Comparison of ENCODE assay signal across 17 cellular contexts in the genomic region with DNA sequence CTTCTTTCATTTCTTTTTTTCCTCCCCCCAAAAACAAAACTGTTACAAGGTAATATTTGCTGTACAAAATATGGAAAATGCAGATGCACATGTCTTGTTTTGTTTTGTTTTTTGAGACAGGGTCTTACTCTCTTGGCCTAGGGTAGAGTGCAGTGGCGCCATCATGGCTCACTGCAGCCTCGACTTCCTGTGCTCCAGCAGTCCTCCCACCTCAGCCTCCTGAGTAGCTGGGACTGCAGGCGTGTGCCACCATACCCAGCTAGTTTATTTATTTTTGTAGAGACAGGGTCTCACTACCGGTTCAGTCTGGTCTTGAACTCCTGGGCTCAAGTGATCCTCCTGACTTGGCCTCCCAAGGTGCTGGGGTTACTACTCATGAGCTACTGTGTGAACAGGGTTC. TPM values are rescaled to one million over a fixed set of nuclear protein-coding genes. Genes with fewer than 3 reads are reported as not detected.
A peak's percentile ranks its signal among the peaks of the same experiment; 100 is the strongest.
DNase-seq lines count a peak whose midpoint lies in the region; ATAC-seq lines count a peak whose summit lies in the region.
"Had no signal": no experiment of that assay in that cellular context is flagged by ENCODE, and none has a peak within 500 bp of the region (broad histone marks: within the 10 kb centered on the region; RNA-seq: fewer than 3 reads in every experiment).

No MANE protein-coding gene starts in this region.

- H3K27ac Mint-ChIP-seq in T-helper 1 cell treated with Interleukin-12 subunit alpha and Interleukin-12 subunit beta and Interleukin-4 antibody, amounts not matched to agents 30 μg/mL and 1 μg/mL, for 36 hours, result peak overlapping the region; percentile 29
- peak overlapping the region; percentile 17 for H3K27ac Mint-ChIP-seq in stimulated activated naive CD8-positive, alpha-beta T cell treated with anti-CD3 and anti-CD28 coated beads, Interleukin-15, Interleukin-2, amounts not matched to agents 100 ng/mL and 50 ng/mL, for 24 hours
- peak overlapping the region in 4 of 6 donors; percentile 1 to 83 (median 48) for H3K27ac Mint-ChIP-seq in immature natural killer cell
- H3K27ac Mint-ChIP-seq: activated naive CD4-positive, alpha-beta T cell treated with anti-CD3 and anti-CD28 coated beads, Interleukin-2, amount 10 ng/mL, durations not matched to agents 7 days and 5 days had no signal

- peaks cover 51% of the 10 kb centered on the region for H3K4me1 Mint-ChIP-seq in T-helper 1 cell treated with Interleukin-12 subunit alpha and Interleukin-12 subunit beta and Interleukin-4 antibody, amounts not matched to agents 30 μg/mL and 1 μg/mL, for 36 hours (ENCODE audit: low read depth)
- peaks cover 93% of the 10 kb centered on the region for H3K4me1 Mint-ChIP-seq in stimulated activated naive CD8-positive, alpha-beta T cell treated with anti-CD3 and anti-CD28 coated beads, Interleukin-15, Interleukin-2, amounts not matched to agents 100 ng/mL and 50 ng/mL, for 24 hours (ENCODE audit: low read depth)
- H3K4me1 Mint-ChIP-seq in immature natural killer cell, result peaks cover 90 to 100% of the 10 kb centered on the region in 2 donors

- no peak overlapping the region for H3K4me3 Mint-ChIP-seq in T-helper 1 cell treated with Interleukin-12 subunit alpha and Interleukin-12 subunit beta and Interleukin-4 antibody, amounts not matched to agents 30 μg/mL and 1 μg/mL, for 36 hours
- peak overlapping the region; percentile 20 for H3K4me3 Mint-ChIP-seq in stimulated activated naive CD8-positive, alpha-beta T cell treated with anti-CD3 and anti-CD28 coated beads, Interleukin-15, Interleukin-2, amounts not matched to agents 100 ng/mL and 50 ng/mL, for 24 hours
- H3K4me3 Mint-ChIP-seq in immature natural killer cell, result peak overlapping the region in 2 of 5 donors; percentile 27 to 33
- H3K4me3 Mint-ChIP-seq: activated naive CD4-positive, alpha-beta T cell treated with anti-CD3 and anti-CD28 coated beads, Interleukin-2, amount 10 ng/mL, durations not matched to agents 7 days and 5 days had no signal

- ATAC-seq in stimulated activated naive CD8-positive, alpha-beta T cell treated with anti-CD3 and anti-CD28 coated beads, Interleukin-15, Interleukin-2, amounts not matched to agents 100 U/mL and 50 U/mL, for 24 hours, result no peak
- ATAC-seq in GM19467 (IDR thresholded peaks at IDR 0.05; ENCODE audit: unreplicated experiment), result no peak
- ATAC-seq in HG02798 (IDR thresholded peaks at IDR 0.05; ENCODE audit: poor library complexity, unreplicated experiment), result no peak
- ATAC-seq: body of pancreas, HCT116, left lobe of liver, psoas muscle, upper lobe of right lung had no signal

- H3K9me3 Mint-ChIP-seq in T-helper 1 cell treated with Interleukin-12 subunit alpha and Interleukin-12 subunit beta and Interleukin-4 antibody, amounts not matched to agents 30 μg/mL and 1 μg/mL, for 36 hours, result no peaks in the 10 kb centered on the region
- no peaks in the 10 kb centered on the region for H3K9me3 Mint-ChIP-seq in stimulated activated naive CD8-positive, alpha-beta T cell treated with anti-CD3 and anti-CD28 coated beads, Interleukin-15, Interleukin-2, amounts not matched to agents 100 ng/mL and 50 ng/mL, for 24 hours
- no peaks in the 10 kb centered on the region for H3K9me3 Mint-ChIP-seq in immature natural killer cell
- H3K9me3 Mint-ChIP-seq: activated naive CD4-positive, alpha-beta T cell treated with anti-CD3 and anti-CD28 coated beads, Interleukin-2, amount 10 ng/mL, durations not matched to agents 7 days and 5 days had no signal

- no peaks in the 10 kb centered on the region for H3K27me3 Mint-ChIP-seq in T-helper 1 cell treated with Interleukin-12 subunit alpha and Interleukin-12 subunit beta and Interleukin-4 antibody, amounts not matched to agents 30 μg/mL and 1 μg/mL, for 36 hours (ENCODE audit: low read depth)
- H3K27me3 Mint-ChIP-seq in stimulated activated naive CD8-positive, alpha-beta T cell treated with anti-CD3 and anti-CD28 coated beads, Interleukin-15, Interleukin-2, amounts not matched to agents 100 ng/mL and 50 ng/mL, for 24 hours, result no peaks in the 10 kb centered on the region
- peaks cover 0 to 3% (median 2%) of the 10 kb centered on the region in 3 donors for H3K27me3 Mint-ChIP-seq in immature natural killer cell (ENCODE audit: low read depth in 3 of 3)
- H3K27me3 Mint-ChIP-seq: activated naive CD4-positive, alpha-beta T cell treated with anti-CD3 and anti-CD28 coated beads, Interleukin-2, amount 10 ng/mL, durations not matched to agents 7 days and 5 days had no signal

- peaks cover 25% of the 10 kb centered on the region for H3K36me3 Mint-ChIP-seq in T-helper 1 cell treated with Interleukin-12 subunit alpha and Interleukin-12 subunit beta and Interleukin-4 antibody, amounts not matched to agents 30 μg/mL and 1 μg/mL, for 36 hours (ENCODE audit: low read depth)
- peaks cover 63% of the 10 kb centered on the region for H3K36me3 Mint-ChIP-seq in stimulated activated naive CD8-positive, alpha-beta T cell treated with anti-CD3 and anti-CD28 coated beads, Interleukin-15, Interleukin-2, amounts not matched to agents 100 ng/mL and 50 ng/mL, for 24 hours (ENCODE audit: low read depth)
- peaks cover 0 to 8% (median 3%) of the 10 kb centered on the region in 3 donors for H3K36me3 Mint-ChIP-seq in immature natural killer cell

- no peak for DNase-seq in T-helper 1 cell
- no peak for DNase-seq in stimulated activated naive CD8-positive, alpha-beta T cell treated with anti-CD3 and anti-CD28 coated beads, Interleukin-15, Interleukin-2, amounts not matched to agents 100 U/mL and 50 U/mL, for 24 hours
- no peak for DNase-seq in immature natural killer cell
- DNase-seq in NCI-H2107 (lab: John Stamatoyannopoulos, UW), result no peak
- DNase-seq: activated naive CD4-positive, alpha-beta T cell treated with anti-CD3 and anti-CD28 coated beads, Interleukin-2, amount 10 ng/mL, durations not matched to agents 7 days and 5 days; body of pancreas; EL; midbrain; NCI-H510A treated with DMSO at 0.1 percent for 48 hours; psoas muscle; upper lobe of right lung had no signal

RNA-seq across cellular contexts. Expression of a gene that starts 15.5 kb away (rescaled TPM):
- 100 to 1,000 TPM in 1 of 3 donors, 10 to 100 TPM in 1, 1 to 10 TPM in 1; 7.9 to 109 (median 21.6) TPM for polyA plus RNA-seq in immature natural killer cell
